ENCODE assay signal across 2 cellular contexts in the genomic region with DNA sequence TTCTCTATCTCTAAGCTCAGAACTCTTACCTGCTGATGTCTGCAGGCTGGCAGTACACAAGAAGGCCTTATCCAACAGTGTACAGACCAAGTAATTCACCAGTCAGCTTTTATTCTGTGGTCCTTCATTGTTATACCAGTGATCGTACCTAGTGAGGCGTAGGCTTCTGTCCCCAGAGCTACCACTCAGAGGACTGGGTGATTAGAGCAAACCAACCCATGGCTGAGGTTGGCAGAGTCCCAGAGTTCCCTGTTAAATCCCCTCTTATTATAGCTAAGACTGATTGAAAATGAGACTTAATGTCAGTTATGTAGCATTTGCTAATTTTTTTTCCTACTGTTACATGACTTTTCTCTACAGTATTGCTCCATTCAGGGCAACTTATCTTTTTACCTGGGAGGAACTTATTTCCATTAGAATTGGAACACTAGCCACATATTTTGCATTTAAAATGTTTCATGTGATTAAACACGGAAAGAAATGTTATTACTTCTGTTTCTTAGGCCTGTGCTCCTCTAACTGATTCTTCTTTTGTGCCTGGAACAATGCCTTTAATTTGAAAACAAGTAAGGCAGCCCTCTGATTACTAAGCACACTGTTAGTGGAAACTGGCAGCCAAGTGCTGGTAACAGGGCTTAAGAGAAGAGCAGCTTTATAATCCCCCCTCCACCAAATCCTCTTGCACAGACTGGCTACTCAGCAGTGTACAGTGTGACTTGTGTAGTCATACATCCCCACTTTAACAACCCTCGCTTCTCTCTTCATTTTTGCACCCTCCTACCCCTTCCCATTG.
TF ChIP-seq lines count a peak whose summit lies in the region.

No MANE protein-coding gene starts in this region.

TF ChIP-seq in GM12878, 131 proteins besides CTCF, POLR2A, EP300 and RAD21:
- TF ChIP-seq NBN (IDR thresholded peaks at IDR 0.05), result no peak
- no peak for TF ChIP-seq USF2 (IDR thresholded peaks at IDR 0.05; ENCODE audit: borderline replicate concordance, low read depth, low read length)
- TF ChIP-seq, protein P1, sequence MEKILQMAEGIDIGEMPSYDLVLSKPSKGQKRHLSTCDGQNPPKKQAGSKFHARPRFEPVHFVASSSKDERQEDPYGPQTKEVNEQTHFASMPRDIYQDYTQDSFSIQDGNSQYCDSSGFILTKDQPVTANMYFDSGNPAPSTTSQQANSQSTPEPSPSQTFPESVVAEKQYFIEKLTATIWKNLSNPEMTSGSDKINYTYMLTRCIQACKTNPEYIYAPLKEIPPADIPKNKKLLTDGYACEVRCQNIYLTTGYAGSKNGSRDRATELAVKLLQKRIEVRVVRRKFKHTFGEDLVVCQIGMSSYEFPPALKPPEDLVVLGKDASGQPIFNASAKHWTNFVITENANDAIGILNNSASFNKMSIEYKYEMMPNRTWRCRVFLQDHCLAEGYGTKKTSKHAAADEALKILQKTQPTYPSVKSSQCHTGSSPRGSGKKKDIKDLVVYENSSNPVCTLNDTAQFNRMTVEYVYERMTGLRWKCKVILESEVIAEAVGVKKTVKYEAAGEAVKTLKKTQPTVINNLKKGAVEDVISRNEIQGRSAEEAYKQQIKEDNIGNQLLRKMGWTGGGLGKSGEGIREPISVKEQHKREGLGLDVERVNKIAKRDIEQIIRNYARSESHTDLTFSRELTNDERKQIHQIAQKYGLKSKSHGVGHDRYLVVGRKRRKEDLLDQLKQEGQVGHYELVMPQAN (conservative IDR thresholded peaks at IDR 0.05), result no peak
- TF ChIP-seq, protein P2, sequence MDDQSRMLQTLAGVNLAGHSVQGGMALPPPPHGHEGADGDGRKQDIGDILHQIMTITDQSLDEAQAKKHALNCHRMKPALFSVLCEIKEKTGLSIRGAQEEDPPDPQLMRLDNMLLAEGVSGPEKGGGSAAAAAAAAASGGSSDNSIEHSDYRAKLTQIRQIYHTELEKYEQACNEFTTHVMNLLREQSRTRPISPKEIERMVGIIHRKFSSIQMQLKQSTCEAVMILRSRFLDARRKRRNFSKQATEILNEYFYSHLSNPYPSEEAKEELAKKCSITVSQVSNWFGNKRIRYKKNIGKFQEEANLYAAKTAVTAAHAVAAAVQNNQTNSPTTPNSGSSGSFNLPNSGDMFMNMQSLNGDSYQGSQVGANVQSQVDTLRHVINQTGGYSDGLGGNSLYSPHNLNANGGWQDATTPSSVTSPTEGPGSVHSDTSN (IDR thresholded peaks at IDR 0.05; ENCODE audit: insufficient replicate concordance, low read depth, low read length), result no peak
- no peak for TF ChIP-seq BCLAF1 (IDR thresholded peaks at IDR 0.05)
- no peak for TF ChIP-seq CBFB (IDR thresholded peaks at IDR 0.05; ENCODE audit: low read depth)
- no peak for TF ChIP-seq ASH2L (IDR thresholded peaks at IDR 0.05; ENCODE audit: borderline replicate concordance, low read depth)

TF ChIP-seq in GM12891, 5 proteins besides CTCF, POLR2A, EP300 and RAD21:
- TF ChIP-seq SPI1 (IDR thresholded peaks at IDR 0.05; ENCODE audit: low read depth, low read length) (no peak), TAF1 (IDR thresholded peaks at IDR 0.05; ENCODE audit: low read depth, low read length) (no peak), POLR2AphosphoS5 (IDR thresholded peaks at IDR 0.05; ENCODE audit: low read depth, low read length) (no peak), POU2F2 (IDR thresholded peaks at IDR 0.05; ENCODE audit: low read depth, low read length) (no peak), PAX5 (IDR thresholded peaks at IDR 0.05; ENCODE audit: insufficient read depth, low read length, severe bottlenecking) (no peak)
